8 cellular contexts compared by ENCODE assay signal in the genomic region with DNA sequence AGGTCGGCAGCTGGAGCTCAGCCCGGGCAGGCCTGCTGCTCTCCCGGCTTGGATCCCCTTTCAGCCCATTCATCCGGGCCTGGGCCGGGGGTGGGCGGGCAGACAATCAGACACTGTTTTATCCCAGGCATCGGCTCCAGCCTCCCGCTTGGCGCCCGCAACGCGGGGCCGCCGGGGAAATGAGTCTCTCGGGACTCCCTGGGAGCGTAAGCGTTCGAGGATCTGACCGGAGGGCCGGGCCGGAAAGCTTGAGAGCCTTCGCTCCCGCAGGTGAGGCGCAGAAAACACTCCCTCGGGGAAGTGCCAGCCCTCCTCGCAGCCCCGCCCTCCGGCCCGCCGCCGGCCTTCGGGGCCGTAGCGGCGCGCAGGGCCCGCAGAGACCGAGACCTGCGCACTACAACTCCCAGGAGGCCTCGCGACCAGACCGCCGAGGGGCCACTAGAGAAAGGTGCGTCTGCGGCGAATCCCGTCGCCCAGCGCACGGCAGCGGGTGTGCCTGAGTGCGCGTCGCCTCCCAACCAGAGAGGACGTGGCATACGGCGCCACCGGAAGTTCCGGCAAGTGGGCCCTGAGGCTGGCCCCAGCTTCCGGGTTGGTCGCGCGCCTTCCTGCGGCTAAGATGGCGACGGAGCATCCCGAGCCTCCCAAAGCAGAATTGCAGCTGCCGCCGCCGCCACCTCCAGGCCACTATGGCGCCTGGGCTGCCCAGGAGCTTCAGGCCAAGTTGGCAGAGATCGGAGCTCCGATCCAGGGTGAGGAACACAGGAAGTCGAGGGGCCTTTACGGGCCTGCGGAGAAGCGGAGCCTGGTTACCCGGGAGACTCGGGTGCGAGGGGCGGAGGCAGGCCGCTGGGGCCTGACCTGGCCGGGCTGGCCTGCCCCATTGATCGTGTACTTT. TPM values are rescaled to one million over a fixed set of nuclear protein-coding genes. Genes with fewer than 3 reads are reported as not detected.
DNase-seq lines count a peak whose midpoint lies in the region; ATAC-seq and TF ChIP-seq lines count a peak whose summit lies in the region.

A gene with protein sequence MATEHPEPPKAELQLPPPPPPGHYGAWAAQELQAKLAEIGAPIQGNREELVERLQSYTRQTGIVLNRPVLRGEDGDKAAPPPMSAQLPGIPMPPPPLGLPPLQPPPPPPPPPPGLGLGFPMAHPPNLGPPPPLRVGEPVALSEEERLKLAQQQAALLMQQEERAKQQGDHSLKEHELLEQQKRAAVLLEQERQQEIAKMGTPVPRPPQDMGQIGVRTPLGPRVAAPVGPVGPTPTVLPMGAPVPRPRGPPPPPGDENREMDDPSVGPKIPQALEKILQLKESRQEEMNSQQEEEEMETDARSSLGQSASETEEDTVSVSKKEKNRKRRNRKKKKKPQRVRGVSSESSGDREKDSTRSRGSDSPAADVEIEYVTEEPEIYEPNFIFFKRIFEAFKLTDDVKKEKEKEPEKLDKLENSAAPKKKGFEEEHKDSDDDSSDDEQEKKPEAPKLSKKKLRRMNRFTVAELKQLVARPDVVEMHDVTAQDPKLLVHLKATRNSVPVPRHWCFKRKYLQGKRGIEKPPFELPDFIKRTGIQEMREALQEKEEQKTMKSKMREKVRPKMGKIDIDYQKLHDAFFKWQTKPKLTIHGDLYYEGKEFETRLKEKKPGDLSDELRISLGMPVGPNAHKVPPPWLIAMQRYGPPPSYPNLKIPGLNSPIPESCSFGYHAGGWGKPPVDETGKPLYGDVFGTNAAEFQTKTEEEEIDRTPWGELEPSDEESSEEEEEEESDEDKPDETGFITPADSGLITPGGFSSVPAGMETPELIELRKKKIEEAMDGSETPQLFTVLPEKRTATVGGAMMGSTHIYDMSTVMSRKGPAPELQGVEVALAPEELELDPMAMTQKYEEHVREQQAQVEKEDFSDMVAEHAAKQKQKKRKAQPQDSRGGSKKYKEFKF (plus strand): TSS at position 599 of the 898 bp plus-strand sequence. CDS start 21 bp downstream, at position 620.

- no peaks in the 10 kb centered on the region for H3K9me3 Mint-ChIP-seq in activated CD4-positive, alpha-beta T cell treated with anti-CD3 and anti-CD28 coated beads, Interleukin-2, amount 10 ng/mL, durations not matched to agents 24 days and 14 days

- H3K4me2 ChIP-seq in BLaER1: peak within 1 kb of the TSS; percentile 90

- H3K9me3 ChIP-seq in BLaER1: no peaks in the 10 kb centered on the region

- TF ChIP-seq CTCF in coronary artery (IDR thresholded peaks at IDR 0.05): no peak

- H3K36me3 ChIP-seq in BLaER1: peaks cover 34% of the 10 kb centered on the region

- H3K4me3 Mint-ChIP-seq in activated CD4-positive, alpha-beta T cell treated with anti-CD3 and anti-CD28 coated beads, Interleukin-2, amount 10 ng/mL, durations not matched to agents 24 days and 14 days: peak within 1 kb of the TSS; percentile 88

- H3K4me3 ChIP-seq in BLaER1 (peak within 1 kb of the TSS; percentile 96), coronary artery (peak within 1 kb of the TSS; percentile 99)

- peaks cover 33% of the 10 kb centered on the region for H3K36me3 Mint-ChIP-seq in activated CD4-positive, alpha-beta T cell treated with anti-CD3 and anti-CD28 coated beads, Interleukin-2, amount 10 ng/mL, durations not matched to agents 24 days and 14 days (ENCODE audit: low read depth)

- no peaks in the 10 kb centered on the region for H3K27me3 ChIP-seq in BLaER1

- H3K27ac ChIP-seq in BLaER1: peak within 1 kb of the TSS; percentile 89
- H3K27ac ChIP-seq in coronary artery: peak within 1 kb of the TSS; percentile 89 to 95

- peak within 1 kb of the TSS; percentile 97 for H3K27ac Mint-ChIP-seq in activated CD4-positive, alpha-beta T cell treated with anti-CD3 and anti-CD28 coated beads, Interleukin-2, amount 10 ng/mL, durations not matched to agents 24 days and 14 days

- ATAC-seq in GM19324 (IDR thresholded peaks at IDR 0.05; ENCODE audit: low FRiP score, unreplicated experiment) (peak; percentile 96), HG03469 (IDR thresholded peaks at IDR 0.05; ENCODE audit: unreplicated experiment) (peak; percentile 85), left lobe of liver (peak; percentile 93)

- peaks cover 21% of the 10 kb centered on the region for H3K4me1 Mint-ChIP-seq in activated CD4-positive, alpha-beta T cell treated with anti-CD3 and anti-CD28 coated beads, Interleukin-2, amount 10 ng/mL, durations not matched to agents 24 days and 14 days

- intact Hi-C loops in activated CD4-positive, alpha-beta T cell treated with anti-CD3 and anti-CD28 coated beads, Interleukin-2, amount 10 ng/mL, durations not matched to agents 24 days and 14 days (cut with micrococcal nuclease): loop anchor here (1.0 kb wide), 3 partner anchors 16 to 194 kb away; a partner anchor contains a TSS

- peaks cover 6% of the 10 kb centered on the region for H3K27me3 Mint-ChIP-seq in activated CD4-positive, alpha-beta T cell treated with anti-CD3 and anti-CD28 coated beads, Interleukin-2, amount 10 ng/mL, durations not matched to agents 24 days and 14 days

- H4K20me1 ChIP-seq in BLaER1: peaks cover 36% of the 10 kb centered on the region

- peak within 1 kb of the TSS; percentile 93 for H3K9ac ChIP-seq in BLaER1

- peaks cover 42% of the 10 kb centered on the region for H3K4me1 ChIP-seq in BLaER1

- DNase-seq in NCI-H526 treated with DMSO at 0.1 percent for 48 hours (lab: John Stamatoyannopoulos, UW): peak; percentile 98
- DNase-seq in activated CD4-positive, alpha-beta T cell treated with anti-CD3 and anti-CD28 coated beads, Interleukin-2, amount 10 ng/mL, durations not matched to agents 24 days and 14 days: peak; percentile 99
- DNase-seq in coronary artery (ENCODE audit: low spot score): peak; percentile 98
- DNase-seq in left lobe of liver (ENCODE audit: low spot score): peak; percentile 99
- DNase-seq in stimulated activated CD4-positive, alpha-beta T cell treated with anti-CD3 and anti-CD28 coated beads, Interleukin-2, amount 100 ng/mL, for 4 hours (ENCODE audit: low read depth): peak; percentile 94

RNA-seq across cellular contexts. Expression of the gene that starts here (rescaled TPM):
- total RNA-seq in activated CD4-positive, alpha-beta T cell treated with anti-CD3 and anti-CD28 coated beads, Interleukin-2, amount 10 ng/mL, durations not matched to agents 24 days and 14 days: 283 and 284 TPM in 2 replicates
- total RNA-seq in left lobe of liver: 79.6 TPM

Comparison
In these comparisons a context has a peak if more than half of its experiments do, and no peak if none do; other contexts are left out.
1. Peak in every context shown above with its lines: DNase-seq, ATAC-seq, H3K4me3 ChIP-seq and H3K27ac ChIP-seq.